17 cellular contexts compared by ENCODE assay signal in genomic region chr6:168148231-168148849, GRCh38.
DNase-seq lines count a peak whose midpoint lies in the region; ATAC-seq and TF ChIP-seq lines count a peak whose summit lies in the region.
"Had no signal": no experiment of that assay in that cellular context is flagged by ENCODE, and none has a peak within 500 bp of the region (broad histone marks: within the 10 kb centered on the region; RNA-seq: fewer than 3 reads in every experiment).

No MANE protein-coding gene starts in this region.

- peaks cover 13% of the 10 kb centered on the region for H3K4me1 ChIP-seq in endodermal cell (ENCODE audit: control insufficient read depth, insufficient read depth, low read length)

- no peak overlapping the region for H3K27ac Mint-ChIP-seq in activated CD4-positive, alpha-beta memory T cell treated with anti-CD3 and anti-CD28 coated beads, Interleukin-2, amount 10 ng/mL, durations not matched to agents 7 days and 5 days
- H3K27ac Mint-ChIP-seq in activated CD4-positive, alpha-beta memory T cell treated with anti-CD3 and anti-CD28 coated beads for 36 hours = no peak overlapping the region
- no peak overlapping the region for H3K27ac Mint-ChIP-seq in endodermal cell
- H3K27ac Mint-ChIP-seq: B cell; CD4-positive, alpha-beta T cell; GM23338; H9 had no signal

- no peaks in the 10 kb centered on the region for H3K36me3 Mint-ChIP-seq in activated CD4-positive, alpha-beta memory T cell treated with anti-CD3 and anti-CD28 coated beads, Interleukin-2, amount 10 ng/mL, durations not matched to agents 7 days and 5 days (ENCODE audit: low read depth)
- no peaks in the 10 kb centered on the region for H3K36me3 Mint-ChIP-seq in activated CD4-positive, alpha-beta memory T cell treated with anti-CD3 and anti-CD28 coated beads for 36 hours
- H3K36me3 Mint-ChIP-seq in endodermal cell (ENCODE audit: low read depth) = no peaks in the 10 kb centered on the region

- intact Hi-C loops in activated CD4-positive, alpha-beta memory T cell treated with anti-CD3 and anti-CD28 coated beads for 36 hours (cut with micrococcal nuclease) = no loop called here

- CTCF ChIA-PET in activated CD4-positive, alpha-beta memory T cell treated with anti-CD3 and anti-CD28 coated beads, Interleukin-2, amount 10 ng/mL, durations not matched to agents 7 days and 5 days (lab: Charles Lee) = no interaction called here
- CTCF ChIA-PET in activated CD4-positive, alpha-beta memory T cell treated with anti-CD3 and anti-CD28 coated beads for 36 hours (lab: Charles Lee) = no interaction called here

- POLR2A ChIA-PET in activated CD4-positive, alpha-beta memory T cell treated with anti-CD3 and anti-CD28 coated beads, Interleukin-2, amount 10 ng/mL, durations not matched to agents 7 days and 5 days (lab: Charles Lee) = no interaction called here
- POLR2A ChIA-PET in activated CD4-positive, alpha-beta memory T cell treated with anti-CD3 and anti-CD28 coated beads for 36 hours (lab: Charles Lee) = no interaction called here

- TF ChIP-seq CTCF in endodermal cell (conservative IDR thresholded peaks at IDR 0.05) = no peak

- H3K4me1 Mint-ChIP-seq in activated CD4-positive, alpha-beta memory T cell treated with anti-CD3 and anti-CD28 coated beads, Interleukin-2, amount 10 ng/mL, durations not matched to agents 7 days and 5 days = no peaks in the 10 kb centered on the region
- H3K4me1 Mint-ChIP-seq in activated CD4-positive, alpha-beta memory T cell treated with anti-CD3 and anti-CD28 coated beads for 36 hours (ENCODE audit: low read depth) = no peaks in the 10 kb centered on the region
- peaks cover 23% of the 10 kb centered on the region for H3K4me1 Mint-ChIP-seq in endodermal cell
- H3K4me1 Mint-ChIP-seq: B cell had no signal

- no peak for ATAC-seq in HG02759 (IDR thresholded peaks at IDR 0.05; ENCODE audit: unreplicated experiment)
- ATAC-seq: GM12878, GM23338 had no signal

- H3K36me3 ChIP-seq in endodermal cell (ENCODE audit: control insufficient read depth, insufficient read depth, low read length) = no peaks in the 10 kb centered on the region

- 96 to 97% methylated on average over 11 to 14 of the region's 14 CpGs for WGBS in endodermal cell (ENCODE audit: insufficient coverage in 1 of 2, insufficient read length in 1 of 2), 2 experiments

- H3K4me3 Mint-ChIP-seq in activated CD4-positive, alpha-beta memory T cell treated with anti-CD3 and anti-CD28 coated beads, Interleukin-2, amount 10 ng/mL, durations not matched to agents 7 days and 5 days = no peak overlapping the region
- no peak overlapping the region for H3K4me3 Mint-ChIP-seq in activated CD4-positive, alpha-beta memory T cell treated with anti-CD3 and anti-CD28 coated beads for 36 hours
- H3K4me3 Mint-ChIP-seq in endodermal cell = no peak overlapping the region
- H3K4me3 Mint-ChIP-seq: B cell; CD4-positive, alpha-beta T cell; GM23338; H9 had no signal

- H3K27ac ChIP-seq in endodermal cell (ENCODE audit: low read depth, low read length) = no peak overlapping the region

- no peaks in the 10 kb centered on the region for H3K9me3 Mint-ChIP-seq in activated CD4-positive, alpha-beta memory T cell treated with anti-CD3 and anti-CD28 coated beads, Interleukin-2, amount 10 ng/mL, durations not matched to agents 7 days and 5 days
- H3K9me3 Mint-ChIP-seq in activated CD4-positive, alpha-beta memory T cell treated with anti-CD3 and anti-CD28 coated beads for 36 hours = no peaks in the 10 kb centered on the region
- peaks cover 5% of the 10 kb centered on the region for H3K9me3 Mint-ChIP-seq in endodermal cell
- H3K9me3 Mint-ChIP-seq: CD4-positive, alpha-beta T cell; GM23338; H9 had no signal

- H3K27me3 Mint-ChIP-seq in activated CD4-positive, alpha-beta memory T cell treated with anti-CD3 and anti-CD28 coated beads, Interleukin-2, amount 10 ng/mL, durations not matched to agents 7 days and 5 days = peaks cover 11% of the 10 kb centered on the region
- H3K27me3 Mint-ChIP-seq in activated CD4-positive, alpha-beta memory T cell treated with anti-CD3 and anti-CD28 coated beads for 36 hours = peaks cover 12% of the 10 kb centered on the region
- peaks cover 41% of the 10 kb centered on the region for H3K27me3 Mint-ChIP-seq in endodermal cell (ENCODE audit: insufficient read depth)

- peaks cover 5% of the 10 kb centered on the region for H3K9me3 ChIP-seq in endodermal cell (ENCODE audit: control insufficient read depth, low read length)

- H3K9ac ChIP-seq in endodermal cell (ENCODE audit: extremely low read depth, low read length, poor library complexity, severe bottlenecking) = no peak overlapping the region

- H3K27me3 ChIP-seq in endodermal cell (ENCODE audit: control insufficient read depth, insufficient read depth, low read length, poor library complexity, severe bottlenecking) = peaks cover 17% of the 10 kb centered on the region

- peak; percentile 11 for DNase-seq in activated CD4-positive, alpha-beta memory T cell treated with anti-CD3 and anti-CD28 coated beads, Interleukin-2, amount 10 ng/mL, durations not matched to agents 7 days and 5 days
- no peak for DNase-seq in activated CD4-positive, alpha-beta memory T cell treated with anti-CD3 and anti-CD28 coated beads for 36 hours
- DNase-seq in AG20443 (ENCODE audit: low spot score) (peak; percentile 2), endodermal cell (peak; percentile 20), mucosa of gallbladder (ENCODE audit: low spot score) (peak; percentile 4), NCI-H1930 (lab: John Stamatoyannopoulos, UW) (no peak), RKO (ENCODE audit: low spot score) (no peak)
- DNase-seq: 8988T; C1 segment of cervical spinal cord; Calu3; CD4-positive, alpha-beta T cell; DMS79 had no signal

- H3K4me3 ChIP-seq in endodermal cell (ENCODE audit: low read length) = no peak overlapping the region
- H3K4me3 ChIP-seq: GM12878, GM23338 had no signal

Comparison
In these comparisons a context has a peak if more than half of its experiments do, and no peak if none do; other contexts are left out.
1. DNase-seq: peak in activated CD4-positive, alpha-beta memory T cell treated with anti-CD3 and anti-CD28 coated beads, Interleukin-2, amount 10 ng/mL, durations not matched to agents 7 days and 5 days (single experiment), AG20443 (single experiment), endodermal cell (single experiment) and mucosa of gallbladder (single experiment); none in activated CD4-positive, alpha-beta memory T cell treated with anti-CD3 and anti-CD28 coated beads for 36 hours (single experiment), NCI-H1930 (0 of 2) and RKO (single experiment).